Comparison of ENCODE assay signal across 1 cellular context in the genomic region with DNA sequence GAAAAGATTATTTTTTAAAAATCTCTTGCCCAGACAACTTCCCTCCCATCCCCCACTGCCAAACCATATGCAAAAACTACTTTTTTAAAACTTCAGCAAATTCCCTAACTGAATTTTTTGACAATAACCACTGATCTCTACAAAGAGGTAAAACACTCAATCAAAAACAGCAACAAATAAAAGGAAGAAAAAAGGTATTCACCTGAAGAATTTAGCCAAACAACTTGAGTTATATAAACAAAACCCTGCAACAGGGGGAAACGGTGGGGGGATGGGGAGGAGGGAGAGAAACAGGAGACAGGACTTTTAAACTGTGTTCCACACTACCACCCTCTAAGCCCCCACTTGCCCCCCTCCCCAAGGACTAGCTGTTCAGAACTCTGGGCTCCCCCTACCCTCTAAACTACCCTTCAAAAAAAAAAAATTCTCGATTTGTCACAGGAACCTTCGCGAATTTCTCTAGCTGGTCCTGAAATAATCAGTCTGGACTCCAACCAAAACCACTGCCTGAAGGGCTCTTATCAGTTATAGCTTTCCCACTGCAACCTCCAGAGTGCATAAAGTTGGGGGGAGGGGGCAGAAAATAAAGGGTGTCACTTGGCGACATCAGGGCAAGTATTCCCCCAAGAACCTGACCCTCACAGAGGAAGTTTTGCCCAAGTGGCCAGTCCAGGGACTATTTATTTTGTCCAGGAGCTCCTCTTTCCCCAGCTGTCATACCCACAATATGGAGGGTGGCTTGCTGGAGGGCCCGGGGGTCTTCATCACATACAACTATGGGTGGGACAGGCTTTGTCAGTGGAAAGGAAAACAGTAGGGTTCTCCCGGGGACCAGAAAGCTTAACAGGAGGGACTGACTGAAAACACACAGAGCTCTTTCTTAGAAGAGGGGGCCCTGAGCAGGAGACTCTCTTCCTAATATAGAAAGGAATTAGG.
A peak's percentile ranks its signal among the peaks of the same experiment; 100 is the strongest.
TF ChIP-seq lines count a peak whose summit lies in the region.

No MANE protein-coding gene starts in this region.

TF ChIP-seq in GM12878, 131 proteins besides CTCF, POLR2A, EP300 and RAD21 (continued from another document):
- TF ChIP-seq ATF7 (IDR thresholded peaks at IDR 0.05; ENCODE audit: low read depth) (no peak), MTA2 (IDR thresholded peaks at IDR 0.05; ENCODE audit: low read depth) (no peak), PML (IDR thresholded peaks at IDR 0.05; ENCODE audit: low read length) (no peak), RBBP5 (conservative IDR thresholded peaks at IDR 0.05) (no peak), KLF5 (IDR thresholded peaks at IDR 0.05; ENCODE audit: partially characterized antibody) (no peak), ZNF274 (IDR thresholded peaks at IDR 0.05; ENCODE audit: insufficient read depth, insufficient read length) (no peak), PAX5 (IDR thresholded peaks at IDR 0.05; ENCODE audit: borderline replicate concordance, low read depth, low read length) (no peak), RAD51 (IDR thresholded peaks at IDR 0.05) (no peak), CBFB (IDR thresholded peaks at IDR 0.05; ENCODE audit: low read depth) (no peak), TCF3 (IDR thresholded peaks at IDR 0.05; ENCODE audit: borderline replicate concordance, insufficient read depth, low read depth, low read length) (no peak), EZH2 (IDR thresholded peaks at IDR 0.05; ENCODE audit: borderline replicate concordance, control insufficient read depth, low read depth, low read length) (0 out of 2 replicates have a peak, but pooled peaks have one; percentile 12), NR2C2 (IDR thresholded peaks at IDR 0.05; ENCODE audit: borderline replicate concordance, control insufficient read depth, insufficient read length, low read depth) (no peak), POLR2AphosphoS5 (IDR thresholded peaks at IDR 0.05; ENCODE audit: low read length) (0 out of 2 replicates have a peak, but pooled peaks have one; percentile 32), SREBF1 (IDR thresholded peaks at IDR 0.05; ENCODE audit: low read length) (no peak), STAT1 (conservative IDR thresholded peaks at IDR 0.05) (no peak), EED (IDR thresholded peaks at IDR 0.05; ENCODE audit: low read depth) (0 out of 2 replicates have a peak, but pooled peaks have one; percentile 8), SUPT20H (IDR thresholded peaks at IDR 0.05; ENCODE audit: borderline replicate concordance, control insufficient read depth, low read depth, low read length) (no peak), RUNX3 (IDR thresholded peaks at IDR 0.05; ENCODE audit: low read length) (no peak), BHLHE40 (IDR thresholded peaks at IDR 0.05; ENCODE audit: borderline replicate concordance in 1 of 2, low read depth in 2 of 2, low read length in 1 of 2) (no peak)
TF ChIP-seq in GM12878: peak in this region for 6.
